ENCODE assay signal across 20 cellular contexts in the genomic region with DNA sequence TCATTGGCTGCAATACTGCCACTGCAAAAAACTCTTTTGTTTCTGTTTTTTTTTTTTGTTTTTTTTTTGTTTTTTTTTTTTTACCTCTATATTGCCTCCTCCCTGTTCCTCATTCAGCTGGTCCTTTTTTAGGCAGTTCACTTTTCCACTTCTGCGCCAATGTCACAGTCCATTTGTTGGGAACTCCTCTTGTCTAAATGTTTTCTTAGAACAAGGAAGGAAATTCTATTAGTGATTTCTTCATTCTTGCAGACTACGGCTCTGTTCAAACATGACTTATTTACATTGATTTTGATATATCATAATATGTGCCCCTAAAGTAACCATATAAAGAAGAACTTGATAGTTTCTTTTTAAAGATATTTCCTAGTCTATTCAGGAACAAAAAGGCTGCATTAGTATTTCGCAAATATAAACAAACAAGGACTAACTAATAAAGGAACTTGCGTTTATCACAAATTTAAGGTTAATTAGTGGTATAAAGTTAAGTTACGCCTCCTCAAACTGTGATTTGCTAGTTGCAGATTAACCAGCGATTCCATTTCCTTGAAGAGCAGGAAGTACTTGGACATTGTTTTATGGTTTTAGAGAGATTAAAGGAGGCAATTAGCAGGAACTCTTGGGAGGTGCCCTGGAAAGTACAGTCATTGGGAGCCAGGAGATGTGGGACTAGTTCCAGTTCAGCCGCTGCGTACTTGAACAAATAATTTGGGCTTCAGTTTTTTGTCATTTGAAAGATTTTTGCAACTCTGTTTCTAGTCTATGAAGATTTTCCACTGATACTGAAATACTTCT. TPM values are rescaled to one million over a fixed set of nuclear protein-coding genes. Genes with fewer than 3 reads are reported as not detected.
DNase-seq lines count a peak whose midpoint lies in the region; ATAC-seq and TF ChIP-seq lines count a peak whose summit lies in the region.
"Had no signal": no experiment of that assay in that cellular context is flagged by ENCODE, and none has a peak within 500 bp of the region (broad histone marks: within the 10 kb centered on the region; RNA-seq: fewer than 3 reads in every experiment).

No MANE protein-coding gene starts in this region.

- H2AFZ ChIP-seq in mammary epithelial cell (ENCODE audit: low read depth, low read length) = no peak overlapping the region

- H3K9me3 ChIP-seq in spleen (no peaks in the 10 kb centered on the region), mammary epithelial cell (replicated peaks; ENCODE audit: insufficient read depth, low read length) (no peaks in the 10 kb centered on the region)
- H3K9me3 ChIP-seq: Peyer's patch, right atrium auricular region, thoracic aorta had no signal

- no peak overlapping the region for H3K9ac ChIP-seq in mammary epithelial cell (ENCODE audit: insufficient read depth, low read length)

- intact Hi-C loops in left colon (cut with DNase I, micrococcal nuclease) (loop anchor here in 1 of 2 donors (5.0 kb wide), 1 partner anchor 48 kb away; no protein-coding TSS in a partner anchor), spleen (cut with DNase I; ENCODE audit: low total_unique reads) (loop anchor here (10.0 kb wide), 1 partner anchor 50 kb away; the partner anchor contains the start of genes FOXRED1 and SRPRA), mammary epithelial cell (cut with micrococcal nuclease) (loop anchor here (5.0 to 10.0 kb wide), 3 partner anchors 53 to 590 kb away; partner anchors contain the start of genes CHEK1, FOXRED1 and SRPRA), sciatic nerve (cut with DNase I) (loop anchor here (2.0 kb wide), 1 partner anchor 58 kb away; no protein-coding TSS in a partner anchor)

- H3K27ac ChIP-seq in spleen = peak overlapping the region in 5 of 8 donors; percentile 7 to 39 (median 21)
- no peak overlapping the region for H3K27ac ChIP-seq in mammary epithelial cell (ENCODE audit: insufficient read depth, low read depth, low read length)
- H3K27ac ChIP-seq: right atrium auricular region, thoracic aorta had no signal

- peaks cover 92% of the 10 kb centered on the region for H3K79me2 ChIP-seq in mammary epithelial cell (ENCODE audit: insufficient read depth, low read length)

- in situ Hi-C loops in mammary epithelial cell (cut with MboI; ENCODE audit: low sequenced_read_pairs in 2 of 2) = no loop called here

- dilution Hi-C loops in mammary epithelial cell (cut with HindIII; ENCODE audit: low sequenced_read_pairs) = no loop called here

- CTCF ChIA-PET in mammary epithelial cell (lab: Charles Lee; ENCODE audit: low non-redundant PET) = no interaction called here

- DNase-seq in HT-29 (ENCODE audit: low spot score) = peak; percentile 82
- DNase-seq in SKM-1 treated with dmso at 0.1 percent for 144 hours (lab: John Stamatoyannopoulos, UW; ENCODE audit: unreplicated experiment) = peak; percentile 30
- DNase-seq in left colon = peak; percentile 26 to 59
- no peak for DNase-seq in spleen
- DNase-seq in mammary epithelial cell = no peak
- DNase-seq in sciatic nerve (ENCODE audit: low spot score) = no peak
- DNase-seq: activated CD4-positive, CD25-positive, alpha-beta regulatory T cell treated with anti-CD3 and anti-CD28 coated beads, Interleukin-2, amount 50 U/mL, for 72 hours; activated CD8-positive, alpha-beta memory T cell treated with anti-CD3 and anti-CD28 coated beads, Interleukin-2, amount 10 ng/mL, durations not matched to agents 7 days and 5 days; CD4-positive, CD25-positive, alpha-beta regulatory T cell; DND-41; Kasumi-1; left cardiac atrium; natural killer cell; NCI-H1694 treated with DMSO at 0.1 percent for 48 hours; NCI-H510A; stimulated activated CD4-positive, alpha-beta T cell treated with anti-CD3 and anti-CD28 coated beads, Interleukin-2, amount 100 ng/mL, for 24 hours had no signal

- H3K4me1 ChIP-seq in spleen = peaks cover 16 to 83% (median 43%) of the 10 kb centered on the region in 6 donors
- H3K4me1 ChIP-seq in mammary epithelial cell (ENCODE audit: insufficient read depth, low read length) = peaks cover 10% of the 10 kb centered on the region

- 36 to 63% (median 48%) methylated on average over 8 of the region's 8 CpGs for WGBS in spleen, 5 donors
- 92% methylated on average over 8 of the region's 8 CpGs for WGBS in mammary epithelial cell (ENCODE audit: low coverage, missing lambda C conversion rate)

- no TSS peak for BruUV-seq in mammary epithelial cell (replicated peaks; lab: Mats Ljungman, UMichigan)

- H3K27me3 ChIP-seq in spleen (replicated peaks in 1 of 7) = no peaks in the 10 kb centered on the region
- H3K27me3 ChIP-seq in mammary epithelial cell (ENCODE audit: insufficient read depth, low read length) = no peaks in the 10 kb centered on the region
- H3K27me3 ChIP-seq: Peyer's patch, right atrium auricular region had no signal

- TF ChIP-seq POLR2A in spleen (IDR thresholded peaks at IDR 0.05) = no peak

- H3K36me3 ChIP-seq in spleen (peaks cover 0 to 6% (median under 1%) of the 10 kb centered on the region in 6 donors), mammary epithelial cell (ENCODE audit: insufficient read depth, low read length) (no peaks in the 10 kb centered on the region)
- H3K36me3 ChIP-seq: right atrium auricular region had no signal

- H3K4me3 ChIP-seq in spleen (no peak overlapping the region), mammary epithelial cell (replicated peaks in 1 of 3; ENCODE audit: insufficient read depth in 1 of 3, low read depth in 2 of 3, low read length in 3 of 3) (no peak overlapping the region)
- H3K4me3 ChIP-seq: right atrium auricular region, thoracic aorta had no signal

- no peak overlapping the region for H3K4me2 ChIP-seq in mammary epithelial cell (ENCODE audit: insufficient read depth, low read depth, low read length)

- TF ChIP-seq CTCF in spleen (IDR thresholded peaks at IDR 0.05 in 8 of 11, conservative IDR thresholded peaks at IDR 0.05 in 3 of 11) = no peak
- TF ChIP-seq CTCF in mammary epithelial cell (conservative IDR thresholded peaks at IDR 0.05 in 1 of 2, IDR thresholded peaks at IDR 0.05 in 1 of 2; ENCODE audit: extremely low read depth in 1 of 2, insufficient read depth in 1 of 2, low read depth in 1 of 2, low read length in 2 of 2) = no peak

- H4K20me1 ChIP-seq in mammary epithelial cell (ENCODE audit: insufficient read depth, low read length) = no peaks in the 10 kb centered on the region

- ATAC-seq in left colon = peak; percentile 66
- ATAC-seq in HG03521 (IDR thresholded peaks at IDR 0.05; ENCODE audit: unreplicated experiment) = no peak
- ATAC-seq in sciatic nerve = no peak
- ATAC-seq: activated CD8-positive, alpha-beta memory T cell treated with anti-CD3 and anti-CD28 coated beads, Interleukin-2, amount 10 ng/mL, durations not matched to agents 7 days and 5 days; left cardiac atrium; natural killer cell had no signal

RNA-seq across cellular contexts. Expression of gene FAM118B, which starts 3.1 kb away (rescaled TPM):
- total RNA-seq in HT-29 (2014; rRNA removed; shearing (Covaris generic)) = 16.3 and 20.8 TPM in 2 replicates
- total RNA-seq in left colon = 10 to 100 TPM; 47.4 to 61.7 TPM
- 10 to 100 TPM; 15.3 to 32.3 (median 21.0) TPM for total RNA-seq in spleen
- polyA plus RNA-seq in spleen = 10 to 100 TPM in 1 of 3 donors, 1 to 10 TPM in 2; 5.5 to 11.1 (median 6.5) TPM
- total RNA-seq in mammary epithelial cell = 10 to 100 TPM; 16.0 to 27.7 TPM
- polyA plus RNA-seq in mammary epithelial cell = 15.4 TPM
- 17.5 TPM for polyA minus RNA-seq in mammary epithelial cell
- total RNA-seq in sciatic nerve = 19.4 TPM

RNA-seq across cellular contexts. Expression of gene RPUSD4, which starts 3.2 kb away (rescaled TPM):
- 47.6 and 52.7 TPM in 2 replicates for total RNA-seq in HT-29 (2014; rRNA removed; shearing (Covaris generic))
- 10 to 100 TPM; 15.9 to 16.1 TPM for total RNA-seq in left colon
- total RNA-seq in spleen = 10 to 100 TPM; 20.6 to 26.7 (median 22.3) TPM
- polyA plus RNA-seq in spleen = 10 to 100 TPM; 14.5 to 15.5 (median 15.4) TPM
- total RNA-seq in mammary epithelial cell = 10 to 100 TPM; 20.5 to 26.6 TPM
- 25.6 TPM for polyA plus RNA-seq in mammary epithelial cell
- 11.4 TPM for polyA minus RNA-seq in mammary epithelial cell
- total RNA-seq in sciatic nerve = 21.0 TPM

RNA-seq across cellular contexts. Expression of gene SRPRA, which starts 54.1 kb away (rescaled TPM):
- 125 and 126 TPM in 2 replicates for total RNA-seq in HT-29 (2014; rRNA removed; shearing (Covaris generic))
- total RNA-seq in left colon (10 to 100 TPM; 75.5 to 82.6 TPM), spleen (100 to 1,000 TPM; 103 to 130 (median 117) TPM), mammary epithelial cell (100 to 1,000 TPM in 1 of 2 donors, 10 to 100 TPM in 1; 79.9 to 108 TPM), sciatic nerve (80.4 TPM)
- polyA plus RNA-seq in spleen (10 to 100 TPM; 30.9 to 35.3 (median 32.0) TPM), mammary epithelial cell (94.0 TPM)
- 214 TPM for polyA minus RNA-seq in mammary epithelial cell

RNA-seq across cellular contexts. Expression of gene FOXRED1, which starts 54.3 kb away (rescaled TPM):
- total RNA-seq in HT-29 (2014; rRNA removed; shearing (Covaris generic)) = 38.2 and 42.6 TPM in 2 replicates
- total RNA-seq in left colon (10 to 100 TPM; 25.5 to 35.7 TPM), spleen (10 to 100 TPM; 26.1 to 48.1 (median 32.0) TPM), mammary epithelial cell (10 to 100 TPM in 1 of 2 donors, 1 to 10 TPM in 1; 8.0 to 30.8 TPM), sciatic nerve (27.9 TPM)
- polyA plus RNA-seq in spleen (10 to 100 TPM; 20.5 to 31.6 (median 23.3) TPM), mammary epithelial cell (19.0 TPM)
- polyA minus RNA-seq in mammary epithelial cell = 13.6 TPM

Comparison
In these comparisons a context has a peak if more than half of its experiments do, and no peak if none do; other contexts are left out.
1. DNase-seq: peak in HT-29 (single experiment), SKM-1 treated with dmso at 0.1 percent for 144 hours (single experiment) and left colon (2 of 2); none in spleen (single experiment), mammary epithelial cell (single experiment) and sciatic nerve (single experiment).